ENCODE assay signal across 8 cellular contexts in the genomic region with DNA sequence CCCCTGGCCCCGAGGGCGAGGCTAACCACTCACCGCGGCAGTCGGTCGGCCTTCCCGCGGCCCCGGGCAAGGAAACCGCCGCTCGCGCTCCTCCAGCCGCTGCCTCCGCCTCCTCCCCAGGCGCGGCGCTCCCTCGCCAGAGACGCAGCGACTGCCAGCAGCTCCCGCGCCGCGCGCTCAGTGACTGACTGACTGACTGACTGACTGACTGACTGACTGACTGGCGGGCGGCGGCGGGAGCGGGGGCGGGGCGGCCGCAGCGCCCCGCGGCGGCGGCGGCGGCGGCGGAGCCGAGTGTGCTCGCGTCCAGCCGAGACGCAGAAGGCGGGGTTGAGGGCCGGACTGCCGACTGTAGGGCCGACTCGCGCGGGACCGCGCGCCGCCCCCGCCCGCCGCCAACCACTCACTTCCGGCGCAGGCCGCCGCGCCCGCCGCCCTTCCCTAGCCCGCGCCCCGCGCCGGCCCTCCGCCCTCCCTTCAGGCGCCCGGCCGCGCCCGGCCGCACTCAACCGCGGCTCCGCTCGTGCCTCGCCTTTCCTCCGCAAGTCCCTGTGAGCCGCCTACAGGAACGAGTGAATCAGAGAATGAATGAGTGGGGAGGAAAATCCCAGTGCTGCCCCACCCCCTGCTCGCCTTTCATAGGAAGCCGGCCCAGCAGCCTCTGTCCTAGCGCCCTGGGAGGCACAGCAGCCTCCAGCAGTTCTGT. TPM values are rescaled to one million over a fixed set of nuclear protein-coding genes. Genes with fewer than 3 reads are reported as not detected.
A peak's percentile ranks its signal among the peaks of the same experiment; 100 is the strongest.
DNase-seq lines count a peak whose midpoint lies in the region; ATAC-seq and TF ChIP-seq lines count a peak whose summit lies in the region.

RAPH1 (minus strand) TSS at position 224 of the 706 bp plus-strand sequence. CDS start 39,948 bp downstream, outside the sequence.

- peak; percentile 64 for DNase-seq in NCI-H345 treated with DMSO at 0.1 percent for 48 hours (lab: John Stamatoyannopoulos, UW; ENCODE audit: unreplicated experiment)
- peak; percentile 85 for DNase-seq in activated CD4-positive, alpha-beta T cell treated with anti-CD3 and anti-CD28 coated beads for 36 hours
- peak; percentile 51 for DNase-seq in kidney epithelial cell (ENCODE audit: low read depth)
- DNase-seq in stimulated activated CD4-positive, alpha-beta T cell treated with anti-CD3 and anti-CD28 coated beads, Interleukin-12 subunit alpha, Interleukin-12 subunit beta, amount 100 ng/mL, for 48 hours (ENCODE audit: low read depth in 2 of 3, low spot score in 1 of 3), result peak; percentile 44 to 64 (median 46)
- no peak for DNase-seq in GDM1 (lab: John Stamatoyannopoulos, UW)

- H3K4me3 Mint-ChIP-seq in activated CD4-positive, alpha-beta T cell treated with anti-CD3 and anti-CD28 coated beads for 36 hours, result peak within 1 kb of the TSS; percentile 74

- H3K27ac Mint-ChIP-seq in activated CD4-positive, alpha-beta T cell treated with anti-CD3 and anti-CD28 coated beads for 36 hours, result peak within 1 kb of the TSS; percentile 56

- H3K36me3 ChIP-seq in kidney epithelial cell (ENCODE audit: control insufficient read depth, insufficient read depth, low read length), result no peaks in the 10 kb centered on the region

- ATAC-seq in HG03039 (IDR thresholded peaks at IDR 0.05; ENCODE audit: unreplicated experiment), result peak; percentile 67
- peak; percentile 77 for ATAC-seq in activated CD4-positive, alpha-beta T cell treated with anti-CD3 and anti-CD28 coated beads for 36 hours

- peaks cover 30% of the 10 kb centered on the region for H3K4me1 Mint-ChIP-seq in activated CD4-positive, alpha-beta T cell treated with anti-CD3 and anti-CD28 coated beads for 36 hours

- H3K27me3 Mint-ChIP-seq in activated CD4-positive, alpha-beta T cell treated with anti-CD3 and anti-CD28 coated beads for 36 hours, result peaks cover 9% of the 10 kb centered on the region

- H3K4me3 ChIP-seq in GM12875 (ENCODE audit: low read depth, low read length), result peak within 1 kb of the TSS; percentile 70
- H3K4me3 ChIP-seq in kidney epithelial cell (ENCODE audit: low read depth, low read length), result peak within 1 kb of the TSS; percentile 89

- H3K36me3 Mint-ChIP-seq in activated CD4-positive, alpha-beta T cell treated with anti-CD3 and anti-CD28 coated beads for 36 hours (ENCODE audit: low read depth), result peaks cover 8% of the 10 kb centered on the region

- TF ChIP-seq CTCF in GM12875 (IDR thresholded peaks at IDR 0.05; ENCODE audit: borderline replicate concordance, insufficient read depth, low read depth, low read length), result no peak
- no peak for TF ChIP-seq CTCF in kidney epithelial cell (IDR thresholded peaks at IDR 0.05; ENCODE audit: insufficient read depth, low read length, poor library complexity, severe bottlenecking)

- H3K27me3 ChIP-seq in kidney epithelial cell (ENCODE audit: control insufficient read depth, insufficient read depth, low read length), result no peaks in the 10 kb centered on the region

- CTCF ChIA-PET in activated CD4-positive, alpha-beta T cell treated with anti-CD3 and anti-CD28 coated beads for 36 hours (lab: Charles Lee), result interaction anchor here (0.6 to 0.7 kb wide), 2 partner anchors 52 to 111 kb away, joined by 3 read pairs; no protein-coding TSS in a partner anchor

- peaks cover 21% of the 10 kb centered on the region for H3K9me3 Mint-ChIP-seq in activated CD4-positive, alpha-beta T cell treated with anti-CD3 and anti-CD28 coated beads for 36 hours (ENCODE audit: low read depth)

- POLR2A ChIA-PET in activated CD4-positive, alpha-beta T cell treated with anti-CD3 and anti-CD28 coated beads for 36 hours (lab: Charles Lee), result interaction anchor here (0.5 to 0.7 kb wide), 3 partner anchors 207 to 1269 kb away, joined by 3 to 5 read pairs (median 4); no protein-coding TSS in a partner anchor

- intact Hi-C loops in activated CD4-positive, alpha-beta T cell treated with anti-CD3 and anti-CD28 coated beads for 36 hours (cut with DNase I, micrococcal nuclease), result loop anchor here (1.0 to 2.0 kb wide), 7 partner anchors 44 to 1158 kb away; partner anchors contain the start of genes BMPR2 (in 1 of the 2) and CD28 (in 1 of the 2)

- peak within 1 kb of the TSS; percentile 54 for H3K27ac ChIP-seq in cingulate gyrus (ENCODE audit: low read depth, low read length)

RNA-seq across cellular contexts. Expression of gene RAPH1, which starts in this region (rescaled TPM):
- total RNA-seq in activated CD4-positive, alpha-beta T cell treated with anti-CD3 and anti-CD28 coated beads for 36 hours, result 1 to 10 TPM; 8.5 to 9.9 TPM
- 18.0 and 28.9 TPM in 2 replicates for total RNA-seq in kidney epithelial cell
